10 cellular contexts compared by ENCODE assay signal in genomic region chr4:20422398-20422797, GRCh38.
DNase-seq lines count a peak whose midpoint lies in the region; ATAC-seq, FAIRE-seq and TF ChIP-seq lines count a peak whose summit lies in the region.
"Had no signal": no experiment of that assay in that cellular context is flagged by ENCODE, and none has a peak within 500 bp of the region (broad histone marks: within the 10 kb centered on the region; RNA-seq: fewer than 3 reads in every experiment).

No MANE protein-coding gene starts in this region.

- H3K9me3 ChIP-seq in OCI-LY3 (ENCODE audit: insufficient read depth, low read length) (no peaks in the 10 kb centered on the region), astrocyte (ENCODE audit: insufficient read depth, low read depth, low read length) (no peaks in the 10 kb centered on the region)
- H3K9me3 ChIP-seq: BLaER1 treated with 17β-estradiol and CSF1 and Interleukin-3, amounts not matched to agents 10 nM and 100 nM had no signal

- no peak overlapping the region for H3K27ac Mint-ChIP-seq in astrocyte (ENCODE audit: unreplicated experiment)
- no peak overlapping the region for H3K27ac Mint-ChIP-seq in stimulated activated effector memory CD8-positive, alpha-beta T cell treated with anti-CD3 and anti-CD28 coated beads, Interleukin-12 subunit alpha, Interleukin-12 subunit beta, amount 100 ng/mL, for 72 hours

- no peak overlapping the region for H3K9ac ChIP-seq in OCI-LY3 (ENCODE audit: low read length)
- H3K9ac ChIP-seq in astrocyte (ENCODE audit: low read length), result no peak overlapping the region
- H3K9ac ChIP-seq: BLaER1 treated with 17β-estradiol and CSF1 and Interleukin-3, amounts not matched to agents 10 nM and 100 nM had no signal

- no peaks in the 10 kb centered on the region for H3K36me3 ChIP-seq in OCI-LY3 (replicated peaks; ENCODE audit: low read depth, low read length)
- no peaks in the 10 kb centered on the region for H3K36me3 ChIP-seq in astrocyte (ENCODE audit: insufficient read depth, low read length)
- H3K36me3 ChIP-seq: BLaER1 treated with 17β-estradiol and CSF1 and Interleukin-3, amounts not matched to agents 10 nM and 100 nM had no signal

- no peaks in the 10 kb centered on the region for H3K27me3 Mint-ChIP-seq in astrocyte (ENCODE audit: low read depth, unreplicated experiment)
- H3K27me3 Mint-ChIP-seq: central memory CD8-positive, alpha-beta T cell had no signal

- ATAC-seq in GM21717 (IDR thresholded peaks at IDR 0.05; ENCODE audit: unreplicated experiment), result peak; percentile 71
- ATAC-seq in stimulated activated effector memory CD8-positive, alpha-beta T cell treated with anti-CD3 and anti-CD28 coated beads, Interleukin-12 subunit alpha, Interleukin-12 subunit beta, amount 100 ng/mL, for 72 hours, result peak; percentile 72

- H3K4me1 ChIP-seq in OCI-LY3 (ENCODE audit: low read length), result peaks cover 4% of the 10 kb centered on the region; the same call in 1 of the 2 replicates
- H3K4me1 ChIP-seq in astrocyte (ENCODE audit: insufficient read depth, low read length), result no peaks in the 10 kb centered on the region
- H3K4me1 ChIP-seq: BLaER1 treated with 17β-estradiol and CSF1 and Interleukin-3, amounts not matched to agents 10 nM and 100 nM had no signal

- no peak overlapping the region for H3K4me3 ChIP-seq in OCI-LY3 (ENCODE audit: low read length)
- no peak overlapping the region for H3K4me3 ChIP-seq in astrocyte (ENCODE audit: insufficient read depth, low read depth, low read length)
- H3K4me3 ChIP-seq: BLaER1 treated with 17β-estradiol and CSF1 and Interleukin-3, amounts not matched to agents 10 nM and 100 nM had no signal

- H3K27me3 ChIP-seq in OCI-LY3 (ENCODE audit: low read depth, low read length) (peaks cover 22% of the 10 kb centered on the region), astrocyte (ENCODE audit: insufficient read depth, low read length) (no peaks in the 10 kb centered on the region)
- H3K27me3 ChIP-seq: BLaER1 treated with 17β-estradiol and CSF1 and Interleukin-3, amounts not matched to agents 10 nM and 100 nM had no signal

- peak; percentile 58 for FAIRE-seq in astrocyte (lab: Jason Lieb, UNC)

- H3K4me2 ChIP-seq in OCI-LY3 (ENCODE audit: low read length) (peak overlapping the region; percentile 32; the same call in 1 of the 2 replicates), astrocyte (ENCODE audit: low read length) (no peak overlapping the region)
- H3K4me2 ChIP-seq: BLaER1 treated with 17β-estradiol and CSF1 and Interleukin-3, amounts not matched to agents 10 nM and 100 nM had no signal

- no peaks in the 10 kb centered on the region for H3K9me3 Mint-ChIP-seq in astrocyte (ENCODE audit: unreplicated experiment)
- no peaks in the 10 kb centered on the region for H3K9me3 Mint-ChIP-seq in stimulated activated effector memory CD8-positive, alpha-beta T cell treated with anti-CD3 and anti-CD28 coated beads, Interleukin-12 subunit alpha, Interleukin-12 subunit beta, amount 100 ng/mL, for 72 hours
- H3K9me3 Mint-ChIP-seq: central memory CD8-positive, alpha-beta T cell had no signal

- no peaks in the 10 kb centered on the region for H3K36me3 Mint-ChIP-seq in astrocyte (ENCODE audit: low read depth, unreplicated experiment)
- H3K36me3 Mint-ChIP-seq in stimulated activated effector memory CD8-positive, alpha-beta T cell treated with anti-CD3 and anti-CD28 coated beads, Interleukin-12 subunit alpha, Interleukin-12 subunit beta, amount 100 ng/mL, for 72 hours, result no peaks in the 10 kb centered on the region

- peak overlapping the region; percentile 74; the same call in 1 of the 2 replicates for H2AFZ ChIP-seq in OCI-LY3 (ENCODE audit: low read depth, low read length)
- no peak overlapping the region for H2AFZ ChIP-seq in astrocyte (ENCODE audit: low read depth, low read length)

- DNase-seq in NCI-H1105 treated with DMSO at 0.1 percent for 48 hours (lab: John Stamatoyannopoulos, UW), result peak; percentile 63
- no peak for DNase-seq in NCI-H1105 (lab: John Stamatoyannopoulos, UW)
- peak; percentile 19 for DNase-seq in HPDE6-E6E7 (ENCODE audit: extremely low spot score)
- peak; percentile 14 for DNase-seq in astrocyte (ENCODE audit: low read depth)
- DNase-seq in iPS-NIHi7 (ENCODE audit: extremely low spot score), result peak; percentile 55
- DNase-seq in stimulated activated effector memory CD8-positive, alpha-beta T cell treated with anti-CD3 and anti-CD28 coated beads, Interleukin-12 subunit alpha, Interleukin-12 subunit beta, amount 100 ng/mL, for 72 hours (ENCODE audit: low spot score in 2 of 2), result peak in 1 of 2 donors; percentile 50

- no peaks in the 10 kb centered on the region for H3K79me2 ChIP-seq in OCI-LY3 (ENCODE audit: low read length)
- no peaks in the 10 kb centered on the region for H3K79me2 ChIP-seq in astrocyte (ENCODE audit: insufficient read depth, low read length)

- H3K4me3 Mint-ChIP-seq in astrocyte (ENCODE audit: unreplicated experiment), result no peak overlapping the region
- no peak overlapping the region for H3K4me3 Mint-ChIP-seq in stimulated activated effector memory CD8-positive, alpha-beta T cell treated with anti-CD3 and anti-CD28 coated beads, Interleukin-12 subunit alpha, Interleukin-12 subunit beta, amount 100 ng/mL, for 72 hours
- H3K4me3 Mint-ChIP-seq: central memory CD8-positive, alpha-beta T cell had no signal

- H3K27ac ChIP-seq in OCI-LY3 (ENCODE audit: low read length), result no peak overlapping the region
- no peak overlapping the region for H3K27ac ChIP-seq in astrocyte (ENCODE audit: low read depth, low read length)
- H3K27ac ChIP-seq: BLaER1 treated with 17β-estradiol and CSF1 and Interleukin-3, amounts not matched to agents 10 nM and 100 nM had no signal

- no peaks in the 10 kb centered on the region for H4K20me1 ChIP-seq in OCI-LY3 (ENCODE audit: insufficient read depth, low read length)
- no peaks in the 10 kb centered on the region for H4K20me1 ChIP-seq in astrocyte (ENCODE audit: insufficient read depth, low read length)
- H4K20me1 ChIP-seq: BLaER1 treated with 17β-estradiol and CSF1 and Interleukin-3, amounts not matched to agents 10 nM and 100 nM had no signal

- TF ChIP-seq CTCF in OCI-LY3 (IDR thresholded peaks at IDR 0.05; ENCODE audit: low read depth, low read length), result peak; percentile 51
- TF ChIP-seq CTCF in astrocyte (IDR thresholded peaks at IDR 0.05; ENCODE audit: insufficient read depth, low read depth, low read length), result peak; percentile 54

- no peaks in the 10 kb centered on the region for H3K4me1 Mint-ChIP-seq in astrocyte (ENCODE audit: low read depth, unreplicated experiment)
- peaks cover 4% of the 10 kb centered on the region for H3K4me1 Mint-ChIP-seq in stimulated activated effector memory CD8-positive, alpha-beta T cell treated with anti-CD3 and anti-CD28 coated beads, Interleukin-12 subunit alpha, Interleukin-12 subunit beta, amount 100 ng/mL, for 72 hours
- H3K4me1 Mint-ChIP-seq: central memory CD8-positive, alpha-beta T cell had no signal
